In genomic region chr7:6367701-6368211, GRCh38 we compare ENCODE assay signal across 1 cellular context.
A peak's percentile ranks its signal among the peaks of the same experiment; 100 is the strongest.
TF ChIP-seq lines count a peak whose summit lies in the region.

No MANE protein-coding gene starts in this region.

TF ChIP-seq in K562, 482 proteins besides CTCF, POLR2A, EP300 and RAD21 (continued from another document and continues in another):
- no peak for TF ChIP-seq AFF4 (CRISPR knock-in tag; IDR thresholded peaks at IDR 0.05)
- TF ChIP-seq PCBP1 (IDR thresholded peaks at IDR 0.05; ENCODE audit: low read depth, low read length, poor library complexity, severe bottlenecking), result no peak
- TF ChIP-seq SIRT6 (IDR thresholded peaks at IDR 0.05; ENCODE audit: low read depth, low read length), result no peak
- TF ChIP-seq KAT2B (IDR thresholded peaks at IDR 0.05; ENCODE audit: low read depth, low read length), result no peak
- TF ChIP-seq ZNF431 (CRISPR knock-in tag; IDR thresholded peaks at IDR 0.05), result no peak
- no peak for TF ChIP-seq CBX5 (IDR thresholded peaks at IDR 0.05; ENCODE audit: borderline replicate concordance, low read depth)
- TF ChIP-seq ZNF316 (IDR thresholded peaks at IDR 0.05), result no peak
- TF ChIP-seq SRSF3 (IDR thresholded peaks at IDR 0.05; ENCODE audit: insufficient read depth, low read length), result no peak
- TF ChIP-seq PRDM10 (IDR thresholded peaks at IDR 0.05; ENCODE audit: partially characterized antibody), result peak; percentile 95
- TF ChIP-seq ZNF699 (CRISPR knock-in tag; IDR thresholded peaks at IDR 0.05; ENCODE audit: insufficient replicate concordance), result no peak
- TF ChIP-seq JUND (IDR thresholded peaks at IDR 0.05; ENCODE audit: borderline replicate concordance, low read depth, low read length), result no peak
- TF ChIP-seq JUND (tag; IDR thresholded peaks at IDR 0.05; ENCODE audit: borderline replicate concordance, low read depth, low read length), result no peak
- no peak for TF ChIP-seq OTX1 (CRISPR knock-in tag; IDR thresholded peaks at IDR 0.05)
- no peak for TF ChIP-seq MYNN (IDR thresholded peaks at IDR 0.05)
- no peak for TF ChIP-seq MYNN (CRISPR knock-in tag; IDR thresholded peaks at IDR 0.05)
- TF ChIP-seq BRCA1 (IDR thresholded peaks at IDR 0.05), result no peak
- TF ChIP-seq BRCA1 (CRISPR knock-in tag; IDR thresholded peaks at IDR 0.05), result no peak
- TF ChIP-seq, protein P1, sequence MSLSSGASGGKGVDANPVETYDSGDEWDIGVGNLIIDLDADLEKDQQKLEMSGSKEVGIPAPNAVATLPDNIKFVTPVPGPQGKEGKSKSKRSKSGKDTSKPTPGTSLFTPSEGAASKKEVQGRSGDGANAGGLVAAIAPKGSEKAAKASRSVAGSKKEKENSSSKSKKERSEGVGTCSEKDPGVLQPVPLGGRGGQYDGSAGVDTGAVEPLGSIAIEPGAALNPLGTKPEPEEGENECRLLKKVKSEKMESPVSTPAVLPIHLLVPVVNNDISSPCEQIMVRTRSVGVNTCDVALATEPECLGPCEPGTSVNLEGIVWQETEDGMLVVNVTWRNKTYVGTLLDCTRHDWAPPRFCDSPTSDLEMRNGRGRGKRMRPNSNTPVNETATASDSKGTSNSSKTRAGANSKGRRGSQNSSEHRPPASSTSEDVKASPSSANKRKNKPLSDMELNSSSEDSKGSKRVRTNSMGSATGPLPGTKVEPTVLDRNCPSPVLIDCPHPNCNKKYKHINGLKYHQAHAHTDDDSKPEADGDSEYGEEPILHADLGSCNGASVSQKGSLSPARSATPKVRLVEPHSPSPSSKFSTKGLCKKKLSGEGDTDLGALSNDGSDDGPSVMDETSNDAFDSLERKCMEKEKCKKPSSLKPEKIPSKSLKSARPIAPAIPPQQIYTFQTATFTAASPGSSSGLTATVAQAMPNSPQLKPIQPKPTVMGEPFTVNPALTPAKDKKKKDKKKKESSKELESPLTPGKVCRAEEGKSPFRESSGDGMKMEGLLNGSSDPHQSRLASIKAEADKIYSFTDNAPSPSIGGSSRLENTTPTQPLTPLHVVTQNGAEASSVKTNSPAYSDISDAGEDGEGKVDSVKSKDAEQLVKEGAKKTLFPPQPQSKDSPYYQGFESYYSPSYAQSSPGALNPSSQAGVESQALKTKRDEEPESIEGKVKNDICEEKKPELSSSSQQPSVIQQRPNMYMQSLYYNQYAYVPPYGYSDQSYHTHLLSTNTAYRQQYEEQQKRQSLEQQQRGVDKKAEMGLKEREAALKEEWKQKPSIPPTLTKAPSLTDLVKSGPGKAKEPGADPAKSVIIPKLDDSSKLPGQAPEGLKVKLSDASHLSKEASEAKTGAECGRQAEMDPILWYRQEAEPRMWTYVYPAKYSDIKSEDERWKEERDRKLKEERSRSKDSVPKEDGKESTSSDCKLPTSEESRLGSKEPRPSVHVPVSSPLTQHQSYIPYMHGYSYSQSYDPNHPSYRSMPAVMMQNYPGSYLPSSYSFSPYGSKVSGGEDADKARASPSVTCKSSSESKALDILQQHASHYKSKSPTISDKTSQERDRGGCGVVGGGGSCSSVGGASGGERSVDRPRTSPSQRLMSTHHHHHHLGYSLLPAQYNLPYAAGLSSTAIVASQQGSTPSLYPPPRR (CRISPR knock-in tag; IDR thresholded peaks at IDR 0.05; ENCODE audit: borderline replicate concordance), result no peak
- TF ChIP-seq ATF6 (CRISPR knock-in tag; IDR thresholded peaks at IDR 0.05), result no peak
- no peak for TF ChIP-seq ESRRB (CRISPR knock-in tag; IDR thresholded peaks at IDR 0.05; ENCODE audit: borderline replicate concordance)
- TF ChIP-seq EHMT2 (IDR thresholded peaks at IDR 0.05), result no peak
- TF ChIP-seq STAT5A (IDR thresholded peaks at IDR 0.05; ENCODE audit: borderline replicate concordance, low read length), result no peak
- no peak for TF ChIP-seq NCOA4 (IDR thresholded peaks at IDR 0.05; ENCODE audit: partially characterized antibody)
- TF ChIP-seq KLF6 (CRISPR knock-in tag; IDR thresholded peaks at IDR 0.05; ENCODE audit: borderline replicate concordance), result peak; percentile 50; the same call in 1 of the 2 replicates
- TF ChIP-seq, protein P2, sequence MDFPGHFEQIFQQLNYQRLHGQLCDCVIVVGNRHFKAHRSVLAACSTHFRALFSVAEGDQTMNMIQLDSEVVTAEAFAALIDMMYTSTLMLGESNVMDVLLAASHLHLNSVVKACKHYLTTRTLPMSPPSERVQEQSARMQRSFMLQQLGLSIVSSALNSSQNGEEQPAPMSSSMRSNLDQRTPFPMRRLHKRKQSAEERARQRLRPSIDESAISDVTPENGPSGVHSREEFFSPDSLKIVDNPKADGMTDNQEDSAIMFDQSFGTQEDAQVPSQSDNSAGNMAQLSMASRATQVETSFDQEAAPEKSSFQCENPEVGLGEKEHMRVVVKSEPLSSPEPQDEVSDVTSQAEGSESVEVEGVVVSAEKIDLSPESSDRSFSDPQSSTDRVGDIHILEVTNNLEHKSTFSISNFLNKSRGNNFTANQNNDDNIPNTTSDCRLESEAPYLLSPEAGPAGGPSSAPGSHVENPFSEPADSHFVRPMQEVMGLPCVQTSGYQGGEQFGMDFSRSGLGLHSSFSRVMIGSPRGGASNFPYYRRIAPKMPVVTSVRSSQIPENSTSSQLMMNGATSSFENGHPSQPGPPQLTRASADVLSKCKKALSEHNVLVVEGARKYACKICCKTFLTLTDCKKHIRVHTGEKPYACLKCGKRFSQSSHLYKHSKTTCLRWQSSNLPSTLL (IDR thresholded peaks at IDR 0.05), result no peak
- TF ChIP-seq ZNF668 (CRISPR knock-in tag; IDR thresholded peaks at IDR 0.05), result no peak
- no peak for TF ChIP-seq NKRF (IDR thresholded peaks at IDR 0.05; ENCODE audit: borderline replicate concordance)
- no peak for TF ChIP-seq CBX1 (IDR thresholded peaks at IDR 0.05; ENCODE audit: low read depth)
- no peak for TF ChIP-seq E2F5 (CRISPR knock-in tag; IDR thresholded peaks at IDR 0.05)
- TF ChIP-seq POU5F1 (IDR thresholded peaks at IDR 0.05; ENCODE audit: borderline replicate concordance, low read depth, low read length, partially characterized antibody), result no peak
- 0 out of 2 replicates have a peak, but pooled peaks have one; percentile 22 for TF ChIP-seq SMARCE1 (IDR thresholded peaks at IDR 0.05)
- no peak for TF ChIP-seq MECOM (CRISPR knock-in tag; IDR thresholded peaks at IDR 0.05)
- TF ChIP-seq SMAD4 (CRISPR knock-in tag; conservative IDR thresholded peaks at IDR 0.05), result no peak
- no peak for TF ChIP-seq RBM22 (IDR thresholded peaks at IDR 0.05; ENCODE audit: low read depth, low read length, poor library complexity, severe bottlenecking)
- peak; percentile 66 to 68; a peak in 2 of 4 replicates for TF ChIP-seq FOXK2 (conservative IDR thresholded peaks at IDR 0.05 in 1 of 2, IDR thresholded peaks at IDR 0.05 in 1 of 2; ENCODE audit: low read depth in 2 of 2)
- TF ChIP-seq ZNF785 (CRISPR knock-in tag; IDR thresholded peaks at IDR 0.05), result no peak
- TF ChIP-seq ARNT (IDR thresholded peaks at IDR 0.05), result no peak
- no peak for TF ChIP-seq PHB2 (IDR thresholded peaks at IDR 0.05; ENCODE audit: low read depth)
- TF ChIP-seq, protein P3, sequence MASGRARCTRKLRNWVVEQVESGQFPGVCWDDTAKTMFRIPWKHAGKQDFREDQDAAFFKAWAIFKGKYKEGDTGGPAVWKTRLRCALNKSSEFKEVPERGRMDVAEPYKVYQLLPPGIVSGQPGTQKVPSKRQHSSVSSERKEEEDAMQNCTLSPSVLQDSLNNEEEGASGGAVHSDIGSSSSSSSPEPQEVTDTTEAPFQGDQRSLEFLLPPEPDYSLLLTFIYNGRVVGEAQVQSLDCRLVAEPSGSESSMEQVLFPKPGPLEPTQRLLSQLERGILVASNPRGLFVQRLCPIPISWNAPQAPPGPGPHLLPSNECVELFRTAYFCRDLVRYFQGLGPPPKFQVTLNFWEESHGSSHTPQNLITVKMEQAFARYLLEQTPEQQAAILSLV (tag; IDR thresholded peaks at IDR 0.05), result no peak
